ENCODE assay signal across 9 cellular contexts in genomic region chrX:23803931-23804381, GRCh38. TPM values are rescaled to one million over a fixed set of nuclear protein-coding genes. Genes with fewer than 3 reads are reported as not detected.
A peak's percentile ranks its signal among the peaks of the same experiment; 100 is the strongest.
DNase-seq lines count a peak whose midpoint lies in the region; ATAC-seq and TF ChIP-seq lines count a peak whose summit lies in the region.
"Had no signal": no experiment of that assay in that cellular context is flagged by ENCODE, and none has a peak within 500 bp of the region (broad histone marks: within the 10 kb centered on the region; RNA-seq: fewer than 3 reads in every experiment).

No MANE protein-coding gene starts in this region.

- no peak overlapping the region for H3K4me3 Mint-ChIP-seq in endothelial cell (ENCODE audit: unreplicated experiment)
- H3K4me3 Mint-ChIP-seq in stimulated activated naive CD8-positive, alpha-beta T cell treated with anti-CD3 and anti-CD28 coated beads, Interleukin-15, amount 100 ng/mL, for 72 hours = no peak overlapping the region

- H3K4me1 Mint-ChIP-seq in endothelial cell (ENCODE audit: unreplicated experiment) = peaks cover 12% of the 10 kb centered on the region
- peaks cover 6% of the 10 kb centered on the region for H3K4me1 Mint-ChIP-seq in stimulated activated naive CD8-positive, alpha-beta T cell treated with anti-CD3 and anti-CD28 coated beads, Interleukin-15, amount 100 ng/mL, for 72 hours

- H3K36me3 Mint-ChIP-seq in endothelial cell (ENCODE audit: low read depth, unreplicated experiment) = no peaks in the 10 kb centered on the region

- H3K27ac Mint-ChIP-seq in endothelial cell (ENCODE audit: unreplicated experiment) = peak overlapping the region; percentile 48
- no peak overlapping the region for H3K27ac Mint-ChIP-seq in stimulated activated naive CD8-positive, alpha-beta T cell treated with anti-CD3 and anti-CD28 coated beads, Interleukin-15, amount 100 ng/mL, for 72 hours

- DNase-seq in Right ventricle myocardium inferior (ENCODE audit: missing footprints) = no peak
- DNase-seq in cardiac septum (ENCODE audit: low spot score) = no peak
- no peak for DNase-seq in endothelial cell (ENCODE audit: low spot score)
- DNase-seq in aorta = no peak
- DNase-seq in inferior parietal cortex (ENCODE audit: extremely low spot score) = no peak
- no peak for DNase-seq in stimulated activated naive CD8-positive, alpha-beta T cell treated with anti-CD3 and anti-CD28 coated beads, Interleukin-15, amount 100 ng/mL, for 72 hours
- DNase-seq in GM19240 (ENCODE audit: insufficient read length, low spot score) = no peak
- DNase-seq: NCI-H146 had no signal

- ATAC-seq in Right ventricle myocardium inferior = peak; percentile 86
- peak; percentile 41 for ATAC-seq in aorta (ENCODE audit: low FRiP score)
- ATAC-seq in stimulated activated naive CD8-positive, alpha-beta T cell treated with anti-CD3 and anti-CD28 coated beads, Interleukin-15, amount 100 ng/mL, for 72 hours = no peak

- H3K4me3 ChIP-seq in mesodermal cell (ENCODE audit: extremely low read depth, insufficient read depth, low read length, poor library complexity, severe bottlenecking) (no peak overlapping the region), aorta (ENCODE audit: low read length in 2 of 2) (no peak overlapping the region)

- TF ChIP-seq CTCF in endothelial cell (IDR thresholded peaks at IDR 0.05; ENCODE audit: unreplicated experiment) = no peak

- H3K27ac ChIP-seq in mesodermal cell (ENCODE audit: low read depth, low read length, severe bottlenecking) = peak overlapping the region; percentile 82
- H3K27ac ChIP-seq in aorta (ENCODE audit: low read depth in 1 of 2, low read length in 2 of 2) = peak overlapping the region in 1 of 2 donors; percentile 21

- 91% methylated on average over 4 of the region's 5 CpGs; no CpG with 5 or more reads in 1 of the 2 experiments for WGBS in mesodermal cell (ENCODE audit: insufficient coverage in 2 of 2), 2 experiments
- 9 to 41% methylated on average over 5 of the region's 5 CpGs for WGBS in aorta, 2 donors

- H3K36me3 ChIP-seq in mesodermal cell (ENCODE audit: control insufficient read depth, insufficient read depth, low read length) (no peaks in the 10 kb centered on the region), aorta (ENCODE audit: control insufficient read depth in 1 of 2, insufficient read depth in 2 of 2, low read length in 1 of 2) (no peaks in the 10 kb centered on the region)

- intact Hi-C loops in Right ventricle myocardium inferior (cut with DNase I) (loop anchor here (5.0 kb wide), 1 partner anchor 48 kb away; no protein-coding TSS in a partner anchor), cardiac septum (cut with DNase I) (no loop called here), aorta (cut with DNase I) (loop anchor here in 1 of 2 donors (2.0 to 5.0 kb wide), 2 partner anchors 21 to 93 kb away; partner anchors contain the start of gene SAT1)

- no peaks in the 10 kb centered on the region for H3K27me3 ChIP-seq in aorta (ENCODE audit: control insufficient read depth in 1 of 2, insufficient read depth in 2 of 2, low read length in 1 of 2)

- H3K4me1 ChIP-seq in mesodermal cell (ENCODE audit: control insufficient read depth, insufficient read depth, low read length, poor library complexity, severe bottlenecking) (peaks cover 10% of the 10 kb centered on the region), aorta (ENCODE audit: control insufficient read depth in 1 of 2, insufficient read depth in 2 of 2, low read length in 2 of 2) (no peaks in the 10 kb centered on the region)

- H3K9me3 ChIP-seq in mesodermal cell (ENCODE audit: control insufficient read depth, low read length) (no peaks in the 10 kb centered on the region), aorta (ENCODE audit: control insufficient read depth, low read length) (no peaks in the 10 kb centered on the region)

- no peaks in the 10 kb centered on the region for H3K9me3 Mint-ChIP-seq in endothelial cell (ENCODE audit: unreplicated experiment)
- H3K9me3 Mint-ChIP-seq in stimulated activated naive CD8-positive, alpha-beta T cell treated with anti-CD3 and anti-CD28 coated beads, Interleukin-15, amount 100 ng/mL, for 72 hours = no peaks in the 10 kb centered on the region

- H3K27me3 Mint-ChIP-seq in endothelial cell (ENCODE audit: unreplicated experiment) = no peaks in the 10 kb centered on the region
- no peaks in the 10 kb centered on the region for H3K27me3 Mint-ChIP-seq in stimulated activated naive CD8-positive, alpha-beta T cell treated with anti-CD3 and anti-CD28 coated beads, Interleukin-15, amount 100 ng/mL, for 72 hours

RNA-seq across cellular contexts. Expression of gene SAT1, which starts 21.0 kb away (rescaled TPM):
- total RNA-seq in Right ventricle myocardium inferior = 130 TPM
- 156 TPM for total RNA-seq in cardiac septum
- 479 TPM for total RNA-seq in endothelial cell (ENCODE audit: unreplicated experiment)
- polyA plus RNA-seq in mesodermal cell (2013, experiment 1 of 2) = 278 TPM
- polyA plus RNA-seq in mesodermal cell (2013, experiment 2 of 2) = 249 TPM
- total RNA-seq in aorta = 100 to 1,000 TPM; 269 to 353 TPM
- 100 to 1,000 TPM; 432 to 481 TPM for polyA plus RNA-seq in aorta
